In genomic region chr2:41877114-41877513, GRCh38 we compare ENCODE assay signal across 33 cellular contexts.
"Had no signal": no experiment of that assay in that cellular context is flagged by ENCODE, and none has a peak within 500 bp of the region (broad histone marks: within the 10 kb centered on the region; RNA-seq: fewer than 3 reads in every experiment).

No MANE protein-coding gene starts in this region.

- H3K9me3 Mint-ChIP-seq: activated B cell treated with CpG ODN at 0.5 μM for 24 hours; activated CD4-positive, alpha-beta memory T cell treated with anti-CD3 and anti-CD28 coated beads, Interleukin-2, amount 10 ng/mL, durations not matched to agents 7 days and 5 days; activated naive CD4-positive, alpha-beta T cell treated with anti-CD3 and anti-CD28 coated beads, Interleukin-2, amount 10 ng/mL, durations not matched to agents 7 days and 5 days; activated naive CD8-positive, alpha-beta T cell treated with anti-CD3 and anti-CD28 coated beads, Interleukin-2, amount 50 U/mL, for 24 hours; brain had no signal

- DNase-seq: activated B cell treated with CpG ODN at 0.5 μM for 24 hours; activated CD4-positive, alpha-beta memory T cell treated with anti-CD3 and anti-CD28 coated beads, Interleukin-2, amount 10 ng/mL, durations not matched to agents 7 days and 5 days; activated CD4-positive, alpha-beta T cell treated with anti-CD3 and anti-CD28 coated beads for 4 hours; activated CD4-positive, CD25-positive, alpha-beta regulatory T cell treated with anti-CD3 and anti-CD28 coated beads, Interleukin-2, amount 50 U/mL, for 72 hours; activated CD8-positive, alpha-beta memory T cell treated with anti-CD3 and anti-CD28 coated beads for 24 hours; activated CD8-positive, alpha-beta memory T cell treated with anti-CD3 and anti-CD28 coated beads, Interleukin-2, amount 10 ng/mL, durations not matched to agents 7 days and 5 days; activated CD8-positive, alpha-beta memory T cell treated with anti-CD3 and anti-CD28 coated beads, Interleukin-2, amount 50 U/mL, for 48 hours; activated effector memory CD4-positive, alpha-beta T cell treated with Interleukin-2 at 50 U/mL for 16 hours; activated naive CD4-positive, alpha-beta T cell treated with anti-CD3 and anti-CD28 coated beads, Interleukin-2, amount 10 ng/mL, durations not matched to agents 7 days and 5 days; activated naive CD8-positive, alpha-beta T cell treated with anti-CD3 and anti-CD28 coated beads, Interleukin-2, amount 50 U/mL, for 24 hours; activated T-cell treated with anti-CD3 and anti-CD28 coated beads, Interleukin-2, amount 50 U/mL, for 48 hours; caudate nucleus; cerebellar nuclear complex; MM.1S; MV-4-11; NCI-H1092; NCI-H1436 treated with DMSO at 0.1 percent for 48 hours; NCI-H187 treated with DMSO at 0.1 percent for 48 hours; NCI-H2081; NCI-H2171 treated with DMSO at 0.1 percent for 48 hours; NCI-H226; NCI-H446 treated with DMSO at 0.1 percent for 48 hours; NCI-H524; NK-92 treated with Interleukin-12 subunit alpha and Interleukin-12 subunit beta, amount 100 ng/mL, for 24 hours; Right ventricle myocardium superior; T-helper 1 cell; T-helper 2 cell; T-helper 9 cell had no signal

- H3K27me3 Mint-ChIP-seq: activated naive CD8-positive, alpha-beta T cell; brain had no signal

- H3K4me1 Mint-ChIP-seq: activated B cell treated with CpG ODN at 0.5 μM for 24 hours had no signal

- H3K4me3 Mint-ChIP-seq: activated B cell treated with CpG ODN at 0.5 μM for 24 hours; activated CD4-positive, alpha-beta memory T cell treated with anti-CD3 and anti-CD28 coated beads, Interleukin-2, amount 10 ng/mL, durations not matched to agents 7 days and 5 days; activated CD8-positive, alpha-beta memory T cell treated with anti-CD3 and anti-CD28 coated beads, Interleukin-2, amount 10 ng/mL, durations not matched to agents 7 days and 5 days; activated naive CD4-positive, alpha-beta T cell treated with anti-CD3 and anti-CD28 coated beads, Interleukin-2, amount 10 ng/mL, durations not matched to agents 7 days and 5 days; activated naive CD8-positive, alpha-beta T cell; activated naive CD8-positive, alpha-beta T cell treated with anti-CD3 and anti-CD28 coated beads, Interleukin-2, amount 50 U/mL, for 24 hours; brain had no signal

- H3K27ac Mint-ChIP-seq: activated B cell treated with CpG ODN at 0.5 μM for 24 hours; activated CD4-positive, alpha-beta memory T cell treated with anti-CD3 and anti-CD28 coated beads, Interleukin-2, amount 10 ng/mL, durations not matched to agents 7 days and 5 days; activated CD8-positive, alpha-beta memory T cell treated with anti-CD3 and anti-CD28 coated beads, Interleukin-2, amount 10 ng/mL, durations not matched to agents 7 days and 5 days; activated naive CD4-positive, alpha-beta T cell treated with anti-CD3 and anti-CD28 coated beads, Interleukin-2, amount 10 ng/mL, durations not matched to agents 7 days and 5 days; activated naive CD8-positive, alpha-beta T cell; activated naive CD8-positive, alpha-beta T cell treated with anti-CD3 and anti-CD28 coated beads, Interleukin-2, amount 50 U/mL, for 24 hours; brain had no signal

- H3K27ac ChIP-seq: KMS-11, VCaP had no signal

- H3K36me3 Mint-ChIP-seq: activated CD8-positive, alpha-beta memory T cell treated with anti-CD3 and anti-CD28 coated beads, Interleukin-2, amount 10 ng/mL, durations not matched to agents 7 days and 5 days; activated naive CD4-positive, alpha-beta T cell treated with anti-CD3 and anti-CD28 coated beads, Interleukin-2, amount 10 ng/mL, durations not matched to agents 7 days and 5 days; activated naive CD8-positive, alpha-beta T cell; brain had no signal

- FAIRE-seq: bronchial epithelial cell had no signal
